1 cellular context compared by ENCODE assay signal in the genomic region with DNA sequence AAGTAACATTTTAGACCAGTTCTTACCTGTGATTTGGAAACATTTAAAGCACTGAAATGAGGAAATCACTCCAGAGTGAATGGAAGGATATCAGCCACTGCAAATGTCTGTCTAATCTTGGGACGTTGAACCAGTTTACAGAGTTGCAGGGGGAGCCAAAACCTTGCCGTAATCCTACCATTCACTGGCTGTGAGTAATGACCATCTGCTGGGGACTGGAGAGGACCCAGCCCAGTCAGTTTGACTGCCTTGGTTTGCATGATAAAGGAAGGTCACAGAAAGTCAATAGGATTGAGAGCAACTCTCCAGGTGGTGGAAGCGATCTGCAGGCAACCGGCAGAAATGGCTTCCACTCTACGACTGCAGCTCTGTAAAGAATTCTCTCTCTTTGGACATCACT.
TF ChIP-seq lines count a peak whose summit lies in the region.

No MANE protein-coding gene starts in this region.

TF ChIP-seq in K562, 482 proteins besides CTCF, POLR2A, EP300 and RAD21 (continued from another document):
- TF ChIP-seq, protein P1, sequence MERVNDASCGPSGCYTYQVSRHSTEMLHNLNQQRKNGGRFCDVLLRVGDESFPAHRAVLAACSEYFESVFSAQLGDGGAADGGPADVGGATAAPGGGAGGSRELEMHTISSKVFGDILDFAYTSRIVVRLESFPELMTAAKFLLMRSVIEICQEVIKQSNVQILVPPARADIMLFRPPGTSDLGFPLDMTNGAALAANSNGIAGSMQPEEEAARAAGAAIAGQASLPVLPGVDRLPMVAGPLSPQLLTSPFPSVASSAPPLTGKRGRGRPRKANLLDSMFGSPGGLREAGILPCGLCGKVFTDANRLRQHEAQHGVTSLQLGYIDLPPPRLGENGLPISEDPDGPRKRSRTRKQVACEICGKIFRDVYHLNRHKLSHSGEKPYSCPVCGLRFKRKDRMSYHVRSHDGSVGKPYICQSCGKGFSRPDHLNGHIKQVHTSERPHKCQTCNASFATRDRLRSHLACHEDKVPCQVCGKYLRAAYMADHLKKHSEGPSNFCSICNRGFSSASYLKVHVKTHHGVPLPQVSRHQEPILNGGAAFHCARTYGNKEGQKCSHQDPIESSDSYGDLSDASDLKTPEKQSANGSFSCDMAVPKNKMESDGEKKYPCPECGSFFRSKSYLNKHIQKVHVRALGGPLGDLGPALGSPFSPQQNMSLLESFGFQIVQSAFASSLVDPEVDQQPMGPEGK (CRISPR knock-in tag; IDR thresholded peaks at IDR 0.05; ENCODE audit: borderline replicate concordance) = no peak
- peak; percentile 92 for TF ChIP-seq DMBX1 (CRISPR knock-in tag; IDR thresholded peaks at IDR 0.05; ENCODE audit: borderline replicate concordance)
- no peak for TF ChIP-seq PHF8 (IDR thresholded peaks at IDR 0.05; ENCODE audit: borderline replicate concordance, low read length)
- TF ChIP-seq GABPB1 (CRISPR knock-in tag; IDR thresholded peaks at IDR 0.05) = no peak
- 0 out of 2 replicates have a peak, but pooled peaks have one; percentile 23 for TF ChIP-seq SMC3 (conservative IDR thresholded peaks at IDR 0.05; ENCODE audit: insufficient read depth, low read depth, low read length)
